9 cellular contexts compared by ENCODE assay signal in genomic region chr17:17206913-17207368, GRCh38. TPM values are rescaled to one million over a fixed set of nuclear protein-coding genes. Genes with fewer than 3 reads are reported as not detected.
DNase-seq lines count a peak whose midpoint lies in the region; ATAC-seq and TF ChIP-seq lines count a peak whose summit lies in the region.
"Had no signal": no experiment of that assay in that cellular context is flagged by ENCODE, and none has a peak within 500 bp of the region (broad histone marks: within the 10 kb centered on the region; RNA-seq: fewer than 3 reads in every experiment).

No MANE protein-coding gene starts in this region.

- peaks cover 10 to 41% (median 24%) of the 10 kb centered on the region in 11 experiments; a peak in 17 of 22 replicates for H4K20me1 ChIP-seq in BLaER1 treated with 17β-estradiol and CSF1 and Interleukin-3, amounts not matched to agents 10 nM and 100 nM
- no peaks in the 10 kb centered on the region for H4K20me1 ChIP-seq in OCI-LY1 (ENCODE audit: insufficient read depth, low read length)

- H3K79me2 ChIP-seq in OCI-LY1 (ENCODE audit: insufficient read depth, low read length): peaks cover 21% of the 10 kb centered on the region

- peaks cover 16 to 45% (median 28%) of the 10 kb centered on the region in 11 experiments for H3K36me3 ChIP-seq in BLaER1 treated with 17β-estradiol and CSF1 and Interleukin-3, amounts not matched to agents 10 nM and 100 nM
- H3K36me3 ChIP-seq in OCI-LY1 (ENCODE audit: insufficient read depth, low read length): peaks cover 27% of the 10 kb centered on the region
- H3K36me3 ChIP-seq in ovary: no peaks in the 10 kb centered on the region

- H3K4me2 ChIP-seq in BLaER1 treated with 17β-estradiol and CSF1 and Interleukin-3, amounts not matched to agents 10 nM and 100 nM: 0 out of 22 replicates have a peak overlapping the region, but pooled peaks of 1 of the 11 experiments have one; percentile 99
- H3K4me2 ChIP-seq in OCI-LY1 (ENCODE audit: low read length): peak overlapping the region; percentile 13

- intact Hi-C loops in dendritic cell treated with granulocyte-macrophage colony-stimulating factor and Interleukin-4, amounts not matched to agents 40 ng/mL and 50 ng/mL, for 4 days (cut with micrococcal nuclease): loop anchor here (2.0 kb wide), 1 partner anchor 56 kb away; no protein-coding TSS in a partner anchor
- intact Hi-C loops in ovary (cut with DNase I): no loop called here

- no peak for TF ChIP-seq EP300 in ovary (IDR thresholded peaks at IDR 0.05)

- no peak for TF ChIP-seq POLR2A in ovary (IDR thresholded peaks at IDR 0.05)

- WGBS in ovary, 3 donors: 9 to 15% (median 12%) methylated on average over 16 of the region's 16 CpGs

- CTCF ChIA-PET in HEK293T (lab: Yijun Ruan, JAX): no interaction called here

- H3K27ac Mint-ChIP-seq in dendritic cell treated with granulocyte-macrophage colony-stimulating factor and Interleukin-4, amounts not matched to agents 40 ng/mL and 50 ng/mL, for 4 days: peak overlapping the region; percentile 84
- H3K27ac Mint-ChIP-seq in chondrocyte (ENCODE audit: unreplicated experiment): no peak overlapping the region

- no peak for ATAC-seq in HG02588 (IDR thresholded peaks at IDR 0.05; ENCODE audit: unreplicated experiment)

- TF ChIP-seq CTCF in OCI-LY1 (IDR thresholded peaks at IDR 0.05; ENCODE audit: low read length) (no peak), ovary (IDR thresholded peaks at IDR 0.05) (no peak), chondrocyte (IDR thresholded peaks at IDR 0.05) (no peak)

- H3K4me1 ChIP-seq in BLaER1 treated with 17β-estradiol and CSF1 and Interleukin-3, amounts not matched to agents 10 nM and 100 nM: peaks cover 30 to 50% (median 49%) of the 10 kb centered on the region in 10 experiments
- H3K4me1 ChIP-seq in OCI-LY1 (ENCODE audit: insufficient read depth, low read length, severe bottlenecking): peaks cover 25% of the 10 kb centered on the region
- H3K4me1 ChIP-seq in ovary (ENCODE audit: insufficient read depth): peaks cover 19% of the 10 kb centered on the region

- no peak overlapping the region for H2AFZ ChIP-seq in OCI-LY1 (ENCODE audit: low read length)

- H3K36me3 Mint-ChIP-seq in dendritic cell treated with granulocyte-macrophage colony-stimulating factor and Interleukin-4, amounts not matched to agents 40 ng/mL and 50 ng/mL, for 4 days (ENCODE audit: low read depth): peaks cover 35% of the 10 kb centered on the region
- H3K36me3 Mint-ChIP-seq in chondrocyte (ENCODE audit: low read depth): peaks cover 3% of the 10 kb centered on the region

- peak overlapping the region; percentile 77 for H3K4me3 Mint-ChIP-seq in dendritic cell treated with granulocyte-macrophage colony-stimulating factor and Interleukin-4, amounts not matched to agents 40 ng/mL and 50 ng/mL, for 4 days
- H3K4me3 Mint-ChIP-seq in chondrocyte (ENCODE audit: unreplicated experiment): no peak overlapping the region

- no peak overlapping the region for H3K4me3 ChIP-seq in BLaER1 treated with 17β-estradiol and CSF1 and Interleukin-3, amounts not matched to agents 10 nM and 100 nM
- peak overlapping the region; percentile 92 for H3K4me3 ChIP-seq in OCI-LY1 (ENCODE audit: low read depth, low read length, poor library complexity, severe bottlenecking)
- no peak overlapping the region for H3K4me3 ChIP-seq in ovary

- no peaks in the 10 kb centered on the region for H3K9me3 Mint-ChIP-seq in dendritic cell treated with granulocyte-macrophage colony-stimulating factor and Interleukin-4, amounts not matched to agents 40 ng/mL and 50 ng/mL, for 4 days
- no peaks in the 10 kb centered on the region for H3K9me3 Mint-ChIP-seq in chondrocyte (ENCODE audit: low read depth)

- POLR2A ChIA-PET in HEK293T (lab: Yijun Ruan, JAX): interaction anchor here (1.8 kb wide), 1 partner anchor 29 kb away, joined by 9 read pairs; the partner anchor contains the start of gene FLCN

- no peaks in the 10 kb centered on the region for H3K27me3 ChIP-seq in BLaER1 treated with 17β-estradiol and CSF1 and Interleukin-3, amounts not matched to agents 10 nM and 100 nM
- H3K27me3 ChIP-seq in OCI-LY1 (ENCODE audit: insufficient read depth, low read length) (no peaks in the 10 kb centered on the region), ovary (no peaks in the 10 kb centered on the region)
- H3K27me3 ChIP-seq: neutrophil had no signal

- H3K9me2 ChIP-seq in OCI-LY1 (ENCODE audit: low read depth, low read length): no peaks in the 10 kb centered on the region

- no peaks in the 10 kb centered on the region for H3F3A ChIP-seq in OCI-LY1 (ENCODE audit: insufficient read depth, low read length)

- peaks cover 15% of the 10 kb centered on the region for H3K27me3 Mint-ChIP-seq in dendritic cell treated with granulocyte-macrophage colony-stimulating factor and Interleukin-4, amounts not matched to agents 40 ng/mL and 50 ng/mL, for 4 days
- no peaks in the 10 kb centered on the region for H3K27me3 Mint-ChIP-seq in chondrocyte (ENCODE audit: low read depth)

- peaks cover 33% of the 10 kb centered on the region for H3K4me1 Mint-ChIP-seq in dendritic cell treated with granulocyte-macrophage colony-stimulating factor and Interleukin-4, amounts not matched to agents 40 ng/mL and 50 ng/mL, for 4 days (ENCODE audit: low read depth)
- peaks cover 22% of the 10 kb centered on the region for H3K4me1 Mint-ChIP-seq in chondrocyte (ENCODE audit: low read depth)

- H3K9ac ChIP-seq in BLaER1 treated with 17β-estradiol and CSF1 and Interleukin-3, amounts not matched to agents 10 nM and 100 nM: no peak overlapping the region
- H3K9ac ChIP-seq in OCI-LY1 (ENCODE audit: low read length): no peak overlapping the region; the same call in 1 of the 2 replicates

- no peak for DNase-seq in ovary
- no peak for DNase-seq in chondrocyte (ENCODE audit: low spot score)
- no peak for DNase-seq in HEK293T (ENCODE audit: extremely low spot score)
- DNase-seq in stimulated activated CD4-positive, alpha-beta T cell treated with anti-CD3 and anti-CD28 coated beads, Interleukin-4, amount 100 ng/mL, for 1 hour: no peak

- H3K9me3 ChIP-seq in BLaER1 treated with 17β-estradiol and CSF1 and Interleukin-3, amounts not matched to agents 10 nM and 100 nM (replicated peaks in 1 of 11): 0 out of 22 replicates have a peak, but pooled peaks cover 0 to 4% (median 0%) of the 10 kb centered on the region in 11 experiments
- H3K9me3 ChIP-seq in OCI-LY1 (ENCODE audit: low read length) (no peaks in the 10 kb centered on the region), ovary (no peaks in the 10 kb centered on the region)
- H3K9me3 ChIP-seq: neutrophil had no signal

- peak overlapping the region in 9 of 11 experiments; percentile 75 to 95 (median 89); a peak in 15 of 22 replicates for H3K27ac ChIP-seq in BLaER1 treated with 17β-estradiol and CSF1 and Interleukin-3, amounts not matched to agents 10 nM and 100 nM
- H3K27ac ChIP-seq in OCI-LY1 (ENCODE audit: low read depth, low read length, poor library complexity, severe bottlenecking) (peak overlapping the region; percentile 66), ovary (peak overlapping the region; percentile 90 to 92)

TF ChIP-seq in HEK293T, 16 proteins besides CTCF, POLR2A, EP300 and RAD21:
- TF ChIP-seq CTBP1 (IDR thresholded peaks at IDR 0.05; ENCODE audit: borderline replicate concordance) (no peak), FOXK2 (IDR thresholded peaks at IDR 0.05) (no peak), PKNOX1 (IDR thresholded peaks at IDR 0.05) (no peak), ZNF384 (IDR thresholded peaks at IDR 0.05) (no peak), FOXA1 (IDR thresholded peaks at IDR 0.05) (no peak), LEF1 (IDR thresholded peaks at IDR 0.05; ENCODE audit: borderline replicate concordance) (no peak), SP1 (IDR thresholded peaks at IDR 0.05) (no peak), L3MBTL2 (conservative IDR thresholded peaks at IDR 0.05) (no peak), SUZ12 (IDR thresholded peaks at IDR 0.05) (no peak), ARNT (IDR thresholded peaks at IDR 0.05) (no peak)

RNA-seq across cellular contexts. Expression of gene PLD6, which starts 0.8 kb away (rescaled TPM):
- total RNA-seq in ovary (10 to 100 TPM in 1 of 7 donors, 1 to 10 TPM in 6; 2.7 to 12.8 (median 7.5) TPM), chondrocyte (0.55 to 0.68 TPM (median 0.64 TPM) in 3 replicates)
- polyA plus RNA-seq in ovary: 1 to 10 TPM; 7.2 to 7.3 TPM

RNA-seq across cellular contexts. Expression of gene FLCN, which starts 30.0 kb away (rescaled TPM):
- 10 to 100 TPM; 27.9 to 55.7 (median 45.1) TPM for total RNA-seq in ovary
- 10 to 100 TPM; 16.4 to 29.0 TPM for polyA plus RNA-seq in ovary
- total RNA-seq in chondrocyte: 59.0 to 73.1 TPM (median 71.2 TPM) in 3 replicates
